ENCODE assay signal across 8 cellular contexts in the genomic region with DNA sequence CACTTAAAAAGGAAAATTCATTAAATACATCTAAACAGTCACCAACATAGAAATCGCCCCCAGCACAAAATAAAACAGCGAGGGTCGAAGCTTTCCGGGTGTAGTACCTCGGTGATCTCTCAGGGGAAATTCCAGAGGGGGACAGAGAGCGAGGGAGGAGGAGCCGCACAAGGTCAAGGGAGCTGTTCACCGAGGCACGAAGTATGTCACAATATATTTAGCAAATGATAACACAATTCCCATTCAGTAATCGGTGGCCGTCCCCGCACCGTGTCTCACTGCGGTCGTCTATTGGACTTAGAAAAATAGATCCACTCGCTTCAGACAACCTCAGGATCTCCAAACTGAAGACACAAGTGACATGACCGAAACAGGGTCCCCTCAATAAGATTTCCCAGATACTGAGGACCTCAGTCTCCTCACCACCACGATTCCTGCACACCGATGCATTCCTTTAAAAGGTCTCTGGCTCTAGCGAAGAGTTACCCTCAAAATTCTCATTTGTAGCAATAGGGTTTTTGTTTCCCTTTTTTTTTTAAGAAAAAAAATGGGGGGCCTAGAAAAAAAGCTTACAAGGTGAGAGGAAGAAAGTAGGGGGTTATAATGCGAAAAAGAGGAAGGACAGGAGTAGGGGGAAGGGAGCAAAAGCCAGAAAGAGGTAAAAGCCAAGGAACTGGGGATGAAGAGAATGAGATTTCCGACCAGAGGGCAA. TPM values are rescaled to one million over a fixed set of nuclear protein-coding genes. Genes with fewer than 3 reads are reported as not detected.
DNase-seq lines count a peak whose midpoint lies in the region; ATAC-seq, FAIRE-seq and TF ChIP-seq lines count a peak whose summit lies in the region.

No MANE protein-coding gene starts in this region.

- H3K9me2 ChIP-seq in SK-N-SH, result no peaks in the 10 kb centered on the region

- ATAC-seq in CD4-positive, alpha-beta T cell (ENCODE audit: poor library complexity), result no peak
- ATAC-seq in mucosa of descending colon, result no peak
- ATAC-seq in HG03108 (IDR thresholded peaks at IDR 0.05; ENCODE audit: unreplicated experiment), result no peak
- ATAC-seq in GM19023 (IDR thresholded peaks at IDR 0.05; ENCODE audit: unreplicated experiment), result no peak

- 5% methylated on average over 19 of the region's 22 CpGs for WGBS in SK-N-SH (ENCODE audit: low lambda C conversion rate)

- TF ChIP-seq EP300 in SK-N-SH (IDR thresholded peaks at IDR 0.05; ENCODE audit: borderline replicate concordance in 1 of 2, low read depth in 1 of 2, low read length in 1 of 2), result no peak

- H3F3A ChIP-seq in SK-N-SH (replicated peaks; ENCODE audit: insufficient read depth), result peaks cover 24% of the 10 kb centered on the region

- no peaks in the 10 kb centered on the region for H3K36me3 ChIP-seq in HUES48 (ENCODE audit: control insufficient read depth, insufficient read depth, low read length)
- peaks cover 12 to 18% of the 10 kb centered on the region in 2 experiments for H3K36me3 ChIP-seq in SK-N-SH (replicated peaks in 1 of 2; ENCODE audit: control insufficient read depth in 1 of 2, insufficient read depth in 2 of 2, low read length in 1 of 2)
- no peaks in the 10 kb centered on the region for H3K36me3 ChIP-seq in mucosa of descending colon (ENCODE audit: low read depth)

- no peaks in the 10 kb centered on the region for H3K27me3 ChIP-seq in CD4-positive, alpha-beta T cell (ENCODE audit: control insufficient read depth, insufficient read depth, low read length)
- H3K27me3 ChIP-seq in HUES48 (ENCODE audit: control insufficient read depth, insufficient read depth, low read length), result peaks cover 16% of the 10 kb centered on the region
- no peaks in the 10 kb centered on the region for H3K27me3 ChIP-seq in SK-N-SH (ENCODE audit: insufficient read depth)

- peak overlapping the region; percentile 58 for H2AFZ ChIP-seq in SK-N-SH (ENCODE audit: low read depth)

- H3K36me3 Mint-ChIP-seq in CD4-positive, alpha-beta T cell (ENCODE audit: low read depth), result peaks cover 4% of the 10 kb centered on the region

- H3K27me3 Mint-ChIP-seq in CD4-positive, alpha-beta T cell, result no peaks in the 10 kb centered on the region

- H3K4me1 Mint-ChIP-seq in CD4-positive, alpha-beta T cell (ENCODE audit: low read depth), result peaks cover 66% of the 10 kb centered on the region

- DNase-seq in CD4-positive, alpha-beta T cell, result no peak
- peak; percentile 78 for DNase-seq in SK-N-SH
- no peak for DNase-seq in epithelial cell of prostate (ENCODE audit: low read depth, low spot score)
- peak in 2 of 3 donors; percentile 24 to 31 for DNase-seq in mucosa of descending colon
- DNase-seq in urothelium cell line (ENCODE audit: low spot score), result peak; percentile 60

- H3K9ac ChIP-seq in HUES48 (ENCODE audit: low read depth, low read length), result no peak overlapping the region
- H3K9ac ChIP-seq in SK-N-SH, result peak overlapping the region; percentile 78; the same call in 1 of the 2 replicates

- H3K27ac Mint-ChIP-seq in CD4-positive, alpha-beta T cell, result peak overlapping the region; percentile 84

- CTCF ChIA-PET in CD4-positive, alpha-beta T cell (lab: Charles Lee), result interaction anchor here (1.7 kb wide), 1 partner anchor 206 kb away, joined by 3 read pairs; a partner anchor contains a TSS
- CTCF ChIA-PET in SK-N-SH (lab: Yijun Ruan, JAX), result interaction anchor here (0.6 to 4.5 kb wide), 19 partner anchors 8 to 205 kb away, joined by 3 to 42 read pairs (median 5); a partner anchor contains a TSS

- H3K79me2 ChIP-seq in SK-N-SH (ENCODE audit: insufficient read depth), result peaks cover 24% of the 10 kb centered on the region

- H4K20me1 ChIP-seq in SK-N-SH (ENCODE audit: insufficient read depth), result no peaks in the 10 kb centered on the region

- POLR2A ChIA-PET in CD4-positive, alpha-beta T cell (lab: Charles Lee), result no interaction called here
- POLR2A ChIA-PET in SK-N-SH (lab: Yijun Ruan, JAX), result interaction anchor here (0.7 kb wide), 1 partner anchor 213 kb away, joined by 3 read pairs; no protein-coding TSS in a partner anchor

- no peak for TF ChIP-seq RAD21 in SK-N-SH (IDR thresholded peaks at IDR 0.05; ENCODE audit: low read length)

- H3K27ac ChIP-seq in CD4-positive, alpha-beta T cell (ENCODE audit: low read depth, low read length), result no peak overlapping the region
- H3K27ac ChIP-seq in HUES48 (ENCODE audit: low read depth, low read length) (no peak overlapping the region), SK-N-SH (ENCODE audit: low read depth in 2 of 2, low read length in 1 of 2) (peak overlapping the region; percentile 12 to 82; a peak in 2 of 4 replicates), epithelial cell of prostate (peak overlapping the region; percentile 55)

- no peak for TF ChIP-seq CTCF in CD4-positive, alpha-beta T cell (IDR thresholded peaks at IDR 0.05)
- TF ChIP-seq CTCF in SK-N-SH (IDR thresholded peaks at IDR 0.05) (peak; percentile 39), mucosa of descending colon (IDR thresholded peaks at IDR 0.05) (no peak)

- H3K4me2 ChIP-seq in SK-N-SH, result peak overlapping the region; percentile 90

- no peak for FAIRE-seq in urothelium cell line (lab: Jason Lieb, UNC)

- intact Hi-C loops in CD4-positive, alpha-beta T cell (cut with DNase I, micrococcal nuclease), result loop anchor here (1.0 to 10.0 kb wide), 5 partner anchors 131 to 735 kb away; a partner anchor contains a TSS
- intact Hi-C loops in mucosa of descending colon (cut with DNase I, micrococcal nuclease), result no loop called here

- H3K4me3 ChIP-seq in HUES48 (ENCODE audit: low read depth, low read length), result peak overlapping the region; percentile 67
- peak overlapping the region; percentile 64 to 79 for H3K4me3 ChIP-seq in SK-N-SH (ENCODE audit: low read depth in 2 of 2, low read length in 1 of 2)
- peak overlapping the region; percentile 56 for H3K4me3 ChIP-seq in mucosa of descending colon

- peaks cover 11% of the 10 kb centered on the region for H3K4me1 ChIP-seq in HUES48 (ENCODE audit: control insufficient read depth, insufficient read depth, low read length)
- peaks cover 11 to 24% of the 10 kb centered on the region in 2 experiments; a peak in 3 of 4 replicates for H3K4me1 ChIP-seq in SK-N-SH (ENCODE audit: control insufficient read depth in 1 of 2, insufficient read depth in 2 of 2, low read depth in 1 of 2, low read length in 1 of 2)
- peaks cover 6% of the 10 kb centered on the region for H3K4me1 ChIP-seq in mucosa of descending colon (ENCODE audit: low read depth)

- H3K9me3 ChIP-seq in CD4-positive, alpha-beta T cell (ENCODE audit: control insufficient read depth, low read length), result no peaks in the 10 kb centered on the region
- H3K9me3 ChIP-seq in HUES48 (ENCODE audit: control insufficient read depth, insufficient read depth, low read length), result no peaks in the 10 kb centered on the region
- H3K9me3 ChIP-seq in SK-N-SH, result no peaks in the 10 kb centered on the region
- no peaks in the 10 kb centered on the region for H3K9me3 ChIP-seq in mucosa of descending colon

- H3K4me3 Mint-ChIP-seq in CD4-positive, alpha-beta T cell, result peak overlapping the region; percentile 95

- no peaks in the 10 kb centered on the region for H3K9me3 Mint-ChIP-seq in CD4-positive, alpha-beta T cell

TF ChIP-seq in SK-N-SH, 30 proteins besides CTCF, POLR2A, EP300 and RAD21 (continues in another document):
- no peak for TF ChIP-seq EZH2phosphoT487 (IDR thresholded peaks at IDR 0.05; ENCODE audit: borderline replicate concordance, low read depth)
- no peak for TF ChIP-seq FOXJ3 (CRISPR knock-in tag; IDR thresholded peaks at IDR 0.05)
- no peak for TF ChIP-seq NFIC (IDR thresholded peaks at IDR 0.05; ENCODE audit: borderline replicate concordance)
- no peak for TF ChIP-seq FOSL2 (IDR thresholded peaks at IDR 0.05; ENCODE audit: borderline replicate concordance, low read depth)
- TF ChIP-seq, protein P1, sequence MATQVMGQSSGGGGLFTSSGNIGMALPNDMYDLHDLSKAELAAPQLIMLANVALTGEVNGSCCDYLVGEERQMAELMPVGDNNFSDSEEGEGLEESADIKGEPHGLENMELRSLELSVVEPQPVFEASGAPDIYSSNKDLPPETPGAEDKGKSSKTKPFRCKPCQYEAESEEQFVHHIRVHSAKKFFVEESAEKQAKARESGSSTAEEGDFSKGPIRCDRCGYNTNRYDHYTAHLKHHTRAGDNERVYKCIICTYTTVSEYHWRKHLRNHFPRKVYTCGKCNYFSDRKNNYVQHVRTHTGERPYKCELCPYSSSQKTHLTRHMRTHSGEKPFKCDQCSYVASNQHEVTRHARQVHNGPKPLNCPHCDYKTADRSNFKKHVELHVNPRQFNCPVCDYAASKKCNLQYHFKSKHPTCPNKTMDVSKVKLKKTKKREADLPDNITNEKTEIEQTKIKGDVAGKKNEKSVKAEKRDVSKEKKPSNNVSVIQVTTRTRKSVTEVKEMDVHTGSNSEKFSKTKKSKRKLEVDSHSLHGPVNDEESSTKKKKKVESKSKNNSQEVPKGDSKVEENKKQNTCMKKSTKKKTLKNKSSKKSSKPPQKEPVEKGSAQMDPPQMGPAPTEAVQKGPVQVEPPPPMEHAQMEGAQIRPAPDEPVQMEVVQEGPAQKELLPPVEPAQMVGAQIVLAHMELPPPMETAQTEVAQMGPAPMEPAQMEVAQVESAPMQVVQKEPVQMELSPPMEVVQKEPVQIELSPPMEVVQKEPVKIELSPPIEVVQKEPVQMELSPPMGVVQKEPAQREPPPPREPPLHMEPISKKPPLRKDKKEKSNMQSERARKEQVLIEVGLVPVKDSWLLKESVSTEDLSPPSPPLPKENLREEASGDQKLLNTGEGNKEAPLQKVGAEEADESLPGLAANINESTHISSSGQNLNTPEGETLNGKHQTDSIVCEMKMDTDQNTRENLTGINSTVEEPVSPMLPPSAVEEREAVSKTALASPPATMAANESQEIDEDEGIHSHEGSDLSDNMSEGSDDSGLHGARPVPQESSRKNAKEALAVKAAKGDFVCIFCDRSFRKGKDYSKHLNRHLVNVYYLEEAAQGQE (IDR thresholded peaks at IDR 0.05; ENCODE audit: low read depth, low read length), result no peak
- no peak for TF ChIP-seq MEF2A (IDR thresholded peaks at IDR 0.05; ENCODE audit: borderline replicate concordance, low read depth)
- TF ChIP-seq MXI1 (IDR thresholded peaks at IDR 0.05; ENCODE audit: low read depth, low read length), result no peak; the same call in 1 of the 2 replicates
- no peak for TF ChIP-seq TCF12 (IDR thresholded peaks at IDR 0.05)

RNA-seq across cellular contexts. Expression of a gene that starts 1.1 kb away (rescaled TPM):
- total RNA-seq in CD4-positive, alpha-beta T cell, result 10 to 100 TPM; 14.0 to 14.4 TPM
- 4.8 and 6.3 TPM in 2 replicates for polyA plus RNA-seq in SK-N-SH (2012; rRNA removed)
- polyA plus RNA-seq in SK-N-SH (2012; cell fraction: cytosol; rRNA removed), result 8.8 and 9.2 TPM in 2 replicates
- 2.3 and 4.9 TPM in 2 replicates for polyA plus RNA-seq in SK-N-SH (2012; cell fraction: nucleus; rRNA removed)
- 10 to 100 TPM; 27.5 to 42.1 (median 34.2) TPM for total RNA-seq in mucosa of descending colon

Comparison
In these comparisons a context has a peak if more than half of its experiments do, and no peak if none do; other contexts are left out.
1. DNase-seq: peak in SK-N-SH (single experiment), mucosa of descending colon (2 of 3) and urothelium cell line (single experiment); none in CD4-positive, alpha-beta T cell (0 of 10) and epithelial cell of prostate (single experiment).
2. H3K27ac ChIP-seq: peak in SK-N-SH (2 of 2) and epithelial cell of prostate (single experiment); none in CD4-positive, alpha-beta T cell (single experiment) and HUES48 (single experiment).
3. intact Hi-C loops: an anchor here in CD4-positive, alpha-beta T cell (1.0 to 10.0 kb wide); none called in mucosa of descending colon.
4. Peak in every context shown above with its lines, with median percentiles within 50 percentile points of each other: H3K4me3 ChIP-seq.